In the genomic region with DNA sequence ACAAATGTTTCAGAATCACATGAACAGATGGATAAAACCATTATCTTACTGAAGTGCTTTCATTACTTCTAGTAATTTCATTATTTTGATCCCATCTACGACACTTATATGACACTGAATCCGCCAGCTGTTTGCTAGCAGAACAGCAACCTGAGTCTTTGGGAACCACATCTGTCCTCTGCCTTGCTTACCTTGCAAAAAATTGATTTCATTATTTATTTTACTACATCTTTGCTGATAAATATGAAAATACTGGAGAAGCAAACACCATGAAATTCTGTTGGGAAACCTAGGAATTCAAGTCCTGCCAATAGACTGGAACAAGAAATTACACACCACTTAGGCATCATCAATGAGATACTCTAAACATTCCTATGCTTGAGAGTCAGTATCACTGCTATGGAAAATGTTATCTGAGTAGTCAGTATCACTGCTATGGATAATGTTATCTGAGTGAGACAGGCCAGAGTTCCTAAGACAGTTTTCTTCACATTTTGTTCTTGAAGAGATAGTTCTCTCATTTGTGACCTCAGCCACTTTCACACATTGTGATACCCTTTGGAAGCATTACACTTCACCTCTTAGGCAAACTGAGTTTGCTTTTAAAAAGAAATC, we compare ENCODE assay signal across 16 cellular contexts.
A peak's percentile ranks its signal among the peaks of the same experiment; 100 is the strongest.
DNase-seq lines count a peak whose midpoint lies in the region; ATAC-seq and TF ChIP-seq lines count a peak whose summit lies in the region.
"Had no signal": no experiment of that assay in that cellular context is flagged by ENCODE, and none has a peak within 500 bp of the region (broad histone marks: within the 10 kb centered on the region; RNA-seq: fewer than 3 reads in every experiment).

No MANE protein-coding gene starts in this region.

- H2AFZ ChIP-seq in fibroblast of lung (ENCODE audit: low read length) = no peak overlapping the region

- H3K4me3 ChIP-seq in fibroblast of lung (replicated peaks in 1 of 4; ENCODE audit: control extremely low read depth in 1 of 4, insufficient read depth in 1 of 4, low read depth in 3 of 4, low read length in 4 of 4) (no peak overlapping the region), skeletal muscle satellite cell (ENCODE audit: low read length) (peak overlapping the region; percentile 29)
- H3K4me3 ChIP-seq: lower lobe of right lung, pancreas, tibial nerve had no signal

- ATAC-seq in HG02884 (IDR thresholded peaks at IDR 0.05; ENCODE audit: unreplicated experiment) = no peak
- ATAC-seq: activated T-helper 17 cell treated with anti-CD3 and anti-CD28 coated beads, Interleukin-2, amount 50 U/mL, for 72 hours; pancreas had no signal

- H3K36me3 ChIP-seq in fibroblast of lung (ENCODE audit: control insufficient read depth, insufficient read depth, low read length) (no peaks in the 10 kb centered on the region), skeletal muscle satellite cell (ENCODE audit: insufficient read depth, low read length) (no peaks in the 10 kb centered on the region)
- H3K36me3 ChIP-seq: lower lobe of right lung, pancreas, tibial nerve had no signal

- H4K20me1 ChIP-seq in fibroblast of lung (ENCODE audit: control insufficient read depth, extremely low read depth, insufficient read depth, low read length) = no peaks in the 10 kb centered on the region

- H3K27me3 ChIP-seq in fibroblast of lung (ENCODE audit: control insufficient read depth, insufficient read depth, low read length) = no peaks in the 10 kb centered on the region
- no peaks in the 10 kb centered on the region for H3K27me3 ChIP-seq in skeletal muscle satellite cell (ENCODE audit: control insufficient read depth, insufficient read depth, low read length)
- H3K27me3 ChIP-seq: pancreas, tibial nerve had no signal

- no peaks in the 10 kb centered on the region for H3K79me2 ChIP-seq in fibroblast of lung (ENCODE audit: control insufficient read depth, insufficient read depth, low read length)

- H3K27ac ChIP-seq in fibroblast of lung (ENCODE audit: insufficient read depth, low read length) = no peak overlapping the region
- H3K27ac ChIP-seq: 22Rv1, lower lobe of right lung, pancreas, tibial nerve had no signal

- H3K9me3 ChIP-seq in fibroblast of lung (ENCODE audit: control insufficient read depth, insufficient read depth, low read depth, low read length) (no peaks in the 10 kb centered on the region), skeletal muscle satellite cell (replicated peaks; ENCODE audit: low read length) (no peaks in the 10 kb centered on the region)
- H3K9me3 ChIP-seq: Caco-2, lower lobe of right lung, pancreas, tibial nerve had no signal

- H3K9ac ChIP-seq in fibroblast of lung (ENCODE audit: insufficient read depth, low read length) (no peak overlapping the region), skeletal muscle satellite cell (ENCODE audit: low read depth, low read length) (peak overlapping the region; percentile 74)

- no peaks in the 10 kb centered on the region for H3K4me1 ChIP-seq in fibroblast of lung (ENCODE audit: control insufficient read depth, extremely low read depth, insufficient read depth, low read length)
- H3K4me1 ChIP-seq in skeletal muscle satellite cell (ENCODE audit: control insufficient read depth, insufficient read depth, low read length) = peaks cover 51% of the 10 kb centered on the region
- H3K4me1 ChIP-seq: lower lobe of right lung had no signal

- TF ChIP-seq CTCF in fibroblast of lung (conservative IDR thresholded peaks at IDR 0.05 in 1 of 2, IDR thresholded peaks at IDR 0.05 in 1 of 2; ENCODE audit: low read depth in 1 of 2, low read length in 2 of 2) = no peak

- H3K4me2 ChIP-seq in fibroblast of lung (ENCODE audit: extremely low read depth, insufficient read depth, low read length) (no peak overlapping the region), skeletal muscle satellite cell (ENCODE audit: low read length) (peak overlapping the region; percentile 73)

- DNase-seq in NCI-H82 (lab: John Stamatoyannopoulos, UW) (peak; percentile 12), NCI-H82 treated with DMSO at 0.1 percent for 48 hours (lab: John Stamatoyannopoulos, UW; ENCODE audit: unreplicated experiment) (no peak), NCI-H524 (lab: John Stamatoyannopoulos, UW) (peak; percentile 9 to 57), fibroblast of lung (ENCODE audit: low read depth in 2 of 2) (peak; percentile 9 to 69), DMS 273 treated with DMSO at 0.1 percent for 48 hours (lab: John Stamatoyannopoulos, UW) (no peak)
- DNase-seq in stimulated activated CD4-positive, alpha-beta T cell treated with anti-CD3 and anti-CD28 coated beads, Interleukin-4, amount 100 ng/mL, for 1 hour = no peak
- DNase-seq: activated CD4-positive, alpha-beta T cell treated with anti-CD3 and anti-CD28 coated beads, Interleukin-2, amount 50 U/mL, for 4 hours; Caco-2; hypothalamus; lower lobe of right lung; pancreas had no signal

Comparison
In these comparisons a context has a peak if more than half of its experiments do, and no peak if none do; other contexts are left out.
1. DNase-seq: peak in NCI-H82 (single experiment), NCI-H524 (2 of 2) and fibroblast of lung (2 of 2); none in NCI-H82 treated with DMSO at 0.1 percent for 48 hours (single experiment), stimulated activated CD4-positive, alpha-beta T cell treated with anti-CD3 and anti-CD28 coated beads, Interleukin-4, amount 100 ng/mL, for 1 hour (single experiment) and DMS 273 treated with DMSO at 0.1 percent for 48 hours (single experiment).